Comparison of ENCODE assay signal across 8 cellular contexts in genomic region chr9:134698587-134699342, GRCh38. TPM values are rescaled to one million over a fixed set of nuclear protein-coding genes. Genes with fewer than 3 reads are reported as not detected.
A peak's percentile ranks its signal among the peaks of the same experiment; 100 is the strongest.
DNase-seq lines count a peak whose midpoint lies in the region; ATAC-seq, FAIRE-seq and TF ChIP-seq lines count a peak whose summit lies in the region.

No MANE protein-coding gene starts in this region.

- H3K27me3 ChIP-seq in SJCRH30 (no peaks in the 10 kb centered on the region), K562 (ENCODE audit: control insufficient read depth in 2 of 2, insufficient read depth in 2 of 2, low read length in 2 of 2) (peaks cover 12 to 52% of the 10 kb centered on the region in 2 experiments; a peak in 4 of 5 replicates)

- POLR2A ChIA-PET in K562 (lab: Yijun Ruan, JAX): interaction anchor here (0.5 kb wide), 1 partner anchor 19 kb away, joined by 3 read pairs; no protein-coding TSS in a partner anchor

- TF ChIP-seq CTCF in Calu3 (IDR thresholded peaks at IDR 0.05; ENCODE audit: unreplicated experiment) (peak; percentile 34), K562 (IDR thresholded peaks at IDR 0.05 in 2 of 3, conservative IDR thresholded peaks at IDR 0.05 in 1 of 3; ENCODE audit: insufficient read depth in 2 of 3, low read depth in 1 of 3, low read length in 3 of 3) (peak; percentile 82 to 95 (median 83))

- WGBS in K562 (ENCODE audit: insufficient coverage, low coverage, missing lambda C conversion rate): 1% methylated on average over 14 of the region's 19 CpGs

- no peak overlapping the region for H3K4me3 Mint-ChIP-seq in Calu3 (ENCODE audit: low read depth, unreplicated experiment)

- H3K36me3 ChIP-seq in SJCRH30 (peaks cover 4% of the 10 kb centered on the region; the same call in 1 of the 2 replicates), K562 (ENCODE audit: control insufficient read depth, insufficient read depth, low read length) (no peaks in the 10 kb centered on the region)

- no peaks in the 10 kb centered on the region for H3K27me3 Mint-ChIP-seq in Calu3 (ENCODE audit: unreplicated experiment)

- intact Hi-C loops in Calu3 (cut with micrococcal nuclease; ENCODE audit: unreplicated experiment) (no loop called here), K562 (cut with micrococcal nuclease) (loop anchor here (2.0 to 10.0 kb wide), 2 partner anchors 40 to 716 kb away; no protein-coding TSS in a partner anchor)

- TF ChIP-seq POLR2A in K562 (conservative IDR thresholded peaks at IDR 0.05): no peak

- H3K27ac ChIP-seq in SJCRH30 (0 out of 2 replicates have a peak overlapping the region, but pooled peaks have one; percentile 10), K562 (ENCODE audit: extremely low read depth, low read depth, low read length) (no peak overlapping the region)

- FAIRE-seq in K562 (lab: Jason Lieb, UNC): peak; percentile 51

- peak; percentile 52 to 78 for TF ChIP-seq RAD21 in K562 (CRISPR knock-in tag; conservative IDR thresholded peaks at IDR 0.05 in 1 of 2, IDR thresholded peaks at IDR 0.05 in 1 of 2)

- peaks cover 7% of the 10 kb centered on the region; the same call in 1 of the 2 replicates for H3K4me1 ChIP-seq in SJCRH30
- H3K4me1 ChIP-seq in K562 (replicated peaks in 1 of 2; ENCODE audit: control insufficient read depth in 2 of 2, insufficient read depth in 2 of 2, low read length in 2 of 2): peaks cover 0 to 10% of the 10 kb centered on the region in 2 experiments; a peak in 2 of 5 replicates

- TF ChIP-seq EP300 in K562 (IDR thresholded peaks at IDR 0.05; ENCODE audit: low read length): no peak

- ATAC-seq in K562 (peak; percentile 94), GM21381 (IDR thresholded peaks at IDR 0.05; ENCODE audit: unreplicated experiment) (no peak), GM18868 (IDR thresholded peaks at IDR 0.05; ENCODE audit: unreplicated experiment) (no peak)

- no TSS peak for BruUV-seq in Calu3 (replicated peaks; lab: Mats Ljungman, UMichigan)
- BruUV-seq in K562 (replicated peaks; lab: Mats Ljungman, UMichigan): no TSS peak

- peaks cover 4% of the 10 kb centered on the region for H3K9me1 ChIP-seq in K562 (ENCODE audit: control insufficient read depth, insufficient read depth, low read length)

- no peaks in the 10 kb centered on the region for H3K79me2 ChIP-seq in K562 (ENCODE audit: control insufficient read depth, insufficient read depth, low read length)

- in situ Hi-C loops in K562 (cut with MboI): loop anchor here (10.0 kb wide), 1 partner anchor 286 kb away; no protein-coding TSS in a partner anchor

- H3K27ac Mint-ChIP-seq in Calu3 (ENCODE audit: unreplicated experiment): no peak overlapping the region

- no peaks in the 10 kb centered on the region for H3K4me1 Mint-ChIP-seq in Calu3 (ENCODE audit: low read depth, unreplicated experiment)

- H3K9me3 ChIP-seq in SJCRH30 (replicated peaks): no peaks in the 10 kb centered on the region
- H3K9me3 ChIP-seq in K562 (replicated peaks; ENCODE audit: control insufficient read depth, insufficient read depth, low read depth, low read length): no peaks in the 10 kb centered on the region

- no peak overlapping the region for H3K4me2 ChIP-seq in K562 (ENCODE audit: insufficient read depth, low read length)

- peaks cover 15% of the 10 kb centered on the region for H4K20me1 ChIP-seq in K562 (replicated peaks; ENCODE audit: control insufficient read depth, insufficient read depth, low read length)

- H3K9ac ChIP-seq in K562 (ENCODE audit: insufficient read depth in 1 of 2, low read depth in 2 of 2, low read length in 2 of 2): no peak overlapping the region; a peak in 1 of 4 replicates

- no peaks in the 10 kb centered on the region for H3K36me3 Mint-ChIP-seq in Calu3 (ENCODE audit: insufficient read depth, unreplicated experiment)

- peaks cover 3% of the 10 kb centered on the region for H3K9me3 Mint-ChIP-seq in Calu3 (ENCODE audit: low read depth, unreplicated experiment)

- CTCF ChIA-PET in Calu3 (lab: Charles Lee) (no interaction called here), K562 (lab: Yijun Ruan, JAX; ENCODE audit: low intra/inter-chr PET ratio) (interaction anchor here (0.7 to 1.7 kb wide), 3 partner anchors 42 to 285 kb away, joined by 3 to 4 read pairs (median 3); no protein-coding TSS in a partner anchor)

- H2AFZ ChIP-seq in K562 (ENCODE audit: low read depth, low read length): no peak overlapping the region

- H3K4me3 ChIP-seq in SJCRH30 (no peak overlapping the region), K562 (no peak overlapping the region)

- peak; percentile 60 for DNase-seq in Calu3
- peak; percentile 91 for DNase-seq in HuH-7 (ENCODE audit: low spot score)
- peak; percentile 77 to 87 for DNase-seq in SJCRH30
- DNase-seq in K562 (ENCODE audit: extremely low read depth in 1 of 4, low spot score in 3 of 4): peak; percentile 65 to 77 (median 74)
- DNase-seq in iPS-NIHi7 (ENCODE audit: extremely low spot score): peak; percentile 96
- peak; percentile 37 to 49 (median 40) for DNase-seq in stimulated activated CD4-positive, alpha-beta T cell treated with anti-CD3 and anti-CD28 coated beads, Interleukin-12 subunit alpha, Interleukin-12 subunit beta, amount 100 ng/mL, for 48 hours (ENCODE audit: low read depth in 2 of 3, low spot score in 1 of 3)

TF ChIP-seq in K562, 482 proteins besides CTCF, POLR2A, EP300 and RAD21 (continues in another document):
- TF ChIP-seq MEIS2 (IDR thresholded peaks at IDR 0.05; ENCODE audit: partially characterized antibody): no peak
- TF ChIP-seq ZNF445 (CRISPR knock-in tag; IDR thresholded peaks at IDR 0.05; ENCODE audit: low read depth): no peak
- 0 out of 2 replicates have a peak, but pooled peaks have one; percentile 19 for TF ChIP-seq JUND (IDR thresholded peaks at IDR 0.05; ENCODE audit: borderline replicate concordance, low read depth, low read length)
- TF ChIP-seq JUND (tag; IDR thresholded peaks at IDR 0.05; ENCODE audit: borderline replicate concordance, low read depth, low read length): no peak
- TF ChIP-seq ZNF224 (CRISPR knock-in tag; IDR thresholded peaks at IDR 0.05): no peak
- no peak for TF ChIP-seq NCOA2 (IDR thresholded peaks at IDR 0.05; ENCODE audit: partially characterized antibody in 2 of 2)
- TF ChIP-seq ELF4 (CRISPR knock-in tag; IDR thresholded peaks at IDR 0.05): no peak
- TF ChIP-seq ZNF444 (CRISPR knock-in tag; IDR thresholded peaks at IDR 0.05): no peak
- no peak for TF ChIP-seq BRF2 (IDR thresholded peaks at IDR 0.05; ENCODE audit: borderline replicate concordance, insufficient read depth, insufficient read length)
- TF ChIP-seq USF2 (CRISPR knock-in tag; IDR thresholded peaks at IDR 0.05): no peak
- no peak for TF ChIP-seq CREB1 (IDR thresholded peaks at IDR 0.05)
- no peak for TF ChIP-seq CREB1 (CRISPR knock-in tag; IDR thresholded peaks at IDR 0.05)
- no peak for TF ChIP-seq ATF1 (CRISPR knock-in tag; IDR thresholded peaks at IDR 0.05)
- no peak for TF ChIP-seq ATF1 (tag; IDR thresholded peaks at IDR 0.05)
- TF ChIP-seq ZNF511 (CRISPR knock-in tag; IDR thresholded peaks at IDR 0.05): no peak
- TF ChIP-seq SMC3 (conservative IDR thresholded peaks at IDR 0.05; ENCODE audit: insufficient read depth, low read depth, low read length): peak; percentile 78
- TF ChIP-seq SMAD4 (CRISPR knock-in tag; conservative IDR thresholded peaks at IDR 0.05): no peak
- TF ChIP-seq TAF1 (IDR thresholded peaks at IDR 0.05; ENCODE audit: control insufficient read depth, extremely low read depth, insufficient read depth, low read length, severe bottlenecking): no peak

RNA-seq across cellular contexts. Expression of gene COL5A1, which starts 57.2 kb away (rescaled TPM):
- not detected in 2 replicates for total RNA-seq in Calu3 (2022)
- total RNA-seq in SJCRH30 (2014; rRNA removed; shearing (Covaris generic)): 30.9 and 32.1 TPM in 2 replicates
- total RNA-seq in K562 (2011; cell fraction: chromatin; rRNA removed; ENCODE audit: low replicate concordance): 0.07 and 0.42 TPM in 2 replicates
- under 0.01 TPM in 1 of 2 replicates, not detected in the other for total RNA-seq in K562 (2011; cell fraction: nucleolus; rRNA removed)
- total RNA-seq in K562 (2011; cell fraction: nucleoplasm; rRNA removed): not detected in 2 replicates
- under 0.01 TPM in 1 of 2 replicates, not detected in the other for total RNA-seq in K562 (2014; rRNA removed)
- total RNA-seq in K562 (2014; rRNA removed; fragmentation: Illumina TruSeq; extraction: Trizol): not detected in 2 replicates
- total RNA-seq in K562 (2015; rRNA removed; fragmentation: Illumina TruSeq; extraction: Trizol): not detected in 2 replicates
- total RNA-seq in K562 (2021): 0.13 TPM in 2 replicates
- polyA plus RNA-seq in K562 (2011; rRNA removed): not detected in 2 replicates
- 0.01 and 0.04 TPM in 2 replicates for polyA plus RNA-seq in K562 (2011; cell fraction: cytosol; rRNA removed)
- polyA plus RNA-seq in K562 (2011; cell fraction: nucleus; rRNA removed): 0.04 and 0.23 TPM in 2 replicates
- polyA plus RNA-seq in K562 (2012): 0.26 TPM in 2 replicates
- polyA plus RNA-seq in K562 (2014; fragmentation: Illumina TruSeq; extraction: Trizol): not detected in 2 replicates
- not detected for polyA plus RNA-seq in K562 (2014; fragmentation: Nextera tagmentation; extraction: Ambion mirVana)
- 0.04 TPM in 1 of 2 replicates, not detected in the other for polyA plus RNA-seq in K562 (2014; rRNA removed)
- polyA minus RNA-seq in K562 (2011; rRNA and poly(A)+ RNA removed): not detected in 2 replicates
- 0.55 TPM in 1 of 2 replicates, not detected in the other for polyA minus RNA-seq in K562 (2011; cell fraction: cytosol; rRNA and poly(A)+ RNA removed)
- under 0.01 TPM in 1 of 2 replicates, not detected in the other for polyA minus RNA-seq in K562 (2011; cell fraction: nucleus; rRNA and poly(A)+ RNA removed)

Comparison
In these comparisons a context has a peak if more than half of its experiments do, and no peak if none do; other contexts are left out.
1. DNase-seq: peak in every context shown above with its lines; median percentile 96 in iPS-NIHi7; 91 in HuH-7; 82 in SJCRH30; 74 in K562; 60 in Calu3; 40 in stimulated activated CD4-positive, alpha-beta T cell treated with anti-CD3 and anti-CD28 coated beads, Interleukin-12 subunit alpha, Interleukin-12 subunit beta, amount 100 ng/mL, for 48 hours.
2. RNA of gene COL5A1, which starts 57.2 kb away (total RNA-seq): 30.9 to 32.1 TPM in SJCRH30; not detected in Calu3 and under 0.01 to 0.42 TPM in K562; every median in the first group is over 10 times any median in the second.